9 cellular contexts compared by ENCODE assay signal in genomic region chr10:100826661-100826982, GRCh38.
DNase-seq lines count a peak whose midpoint lies in the region; TF ChIP-seq lines count a peak whose summit lies in the region.
"Had no signal": no experiment of that assay in that cellular context is flagged by ENCODE, and none has a peak within 500 bp of the region (broad histone marks: within the 10 kb centered on the region; RNA-seq: fewer than 3 reads in every experiment).

No MANE protein-coding gene starts in this region.

- TF ChIP-seq CTCF in BE2C (IDR thresholded peaks at IDR 0.05; ENCODE audit: low read depth, low read length) (no peak), MM.1S (IDR thresholded peaks at IDR 0.05; ENCODE audit: low read length) (no peak), esophagus muscularis mucosa (IDR thresholded peaks at IDR 0.05) (no peak), nephron progenitor cell (IDR thresholded peaks at IDR 0.05) (no peak)

- H3K4me1 ChIP-seq in BE2C (no peaks in the 10 kb centered on the region), MM.1S (ENCODE audit: low read length) (0 out of 2 replicates have a peak, but pooled peaks cover 8% of the 10 kb centered on the region), esophagus muscularis mucosa (peaks cover 32 to 45% (median 43%) of the 10 kb centered on the region in 4 donors)

- peak overlapping the region; percentile 96 for H3K4me2 ChIP-seq in MM.1S (ENCODE audit: low read depth, low read length)

- peak overlapping the region; percentile 59 for H2AFZ ChIP-seq in MM.1S (ENCODE audit: low read length)

- no peak for TF ChIP-seq POLR2A in esophagus muscularis mucosa (IDR thresholded peaks at IDR 0.05; ENCODE audit: low read depth)

- H3K36me3 ChIP-seq in BE2C (no peaks in the 10 kb centered on the region), MM.1S (replicated peaks; ENCODE audit: insufficient read depth, low read length) (no peaks in the 10 kb centered on the region), esophagus muscularis mucosa (no peaks in the 10 kb centered on the region)

- WGBS in esophagus muscularis mucosa, result 0% methylated on average over 1 of the region's 41 CpGs

- H3K4me3 Mint-ChIP-seq in nephron progenitor cell, result peak overlapping the region; percentile 69

- DNase-seq in BE2C (no peak), MM.1S (no peak), esophagus muscularis mucosa (ENCODE audit: extremely low spot score) (no peak), nephron progenitor cell (no peak), DMS 273 treated with DMSO at 0.1 percent for 48 hours (lab: John Stamatoyannopoulos, UW) (no peak), NCI-H187 treated with DMSO at 0.1 percent for 48 hours (lab: John Stamatoyannopoulos, UW) (no peak), DMS53 treated with DMSO at 0.1 percent for 48 hours (lab: John Stamatoyannopoulos, UW; ENCODE audit: unreplicated experiment) (no peak), NCI-H2107 treated with DMSO at 0.1 percent for 48 hours (lab: John Stamatoyannopoulos, UW; ENCODE audit: unreplicated experiment) (no peak)
- DNase-seq: DMS153 had no signal

- H3K27ac Mint-ChIP-seq in nephron progenitor cell, result no peak overlapping the region

- peak overlapping the region; percentile 44 for H3K4me3 ChIP-seq in BE2C (ENCODE audit: low read depth, low read length)
- peak overlapping the region; percentile 60 for H3K4me3 ChIP-seq in MM.1S (ENCODE audit: low read length)
- H3K4me3 ChIP-seq in esophagus muscularis mucosa, result peak overlapping the region; percentile 45 to 58 (median 51)

- H3K9me2 ChIP-seq in MM.1S (replicated peaks; ENCODE audit: insufficient read depth, low read length), result no peaks in the 10 kb centered on the region

- peaks cover 24% of the 10 kb centered on the region for H3K36me3 Mint-ChIP-seq in nephron progenitor cell (ENCODE audit: low read depth)

- H3K27me3 ChIP-seq in BE2C (peaks cover 86% of the 10 kb centered on the region), MM.1S (replicated peaks; ENCODE audit: insufficient read depth, low read length) (peaks cover 88% of the 10 kb centered on the region), esophagus muscularis mucosa (peaks cover 5 to 99% (median 67%) of the 10 kb centered on the region in 4 donors)

- no peaks in the 10 kb centered on the region for H3K9me3 Mint-ChIP-seq in nephron progenitor cell

- H3K9ac ChIP-seq in MM.1S (ENCODE audit: low read length), result no peak overlapping the region

- no peaks in the 10 kb centered on the region for H3F3A ChIP-seq in MM.1S (ENCODE audit: insufficient read depth, low read length)

- H3K4me1 Mint-ChIP-seq in nephron progenitor cell, result peaks cover 77% of the 10 kb centered on the region

- H3K27ac ChIP-seq in MM.1S (ENCODE audit: low read length) (no peak overlapping the region), esophagus muscularis mucosa (replicated peaks in 1 of 4) (no peak overlapping the region)

- H3K9me3 ChIP-seq in BE2C (no peaks in the 10 kb centered on the region), MM.1S (replicated peaks; ENCODE audit: insufficient read depth, low read length) (no peaks in the 10 kb centered on the region), esophagus muscularis mucosa (no peaks in the 10 kb centered on the region)

- peaks cover 47% of the 10 kb centered on the region for H3K27me3 Mint-ChIP-seq in nephron progenitor cell (ENCODE audit: low read depth, poor library complexity)

- no peaks in the 10 kb centered on the region for H3K79me2 ChIP-seq in MM.1S (ENCODE audit: low read length)

- H4K20me1 ChIP-seq in MM.1S (ENCODE audit: insufficient read depth, low read length), result no peaks in the 10 kb centered on the region

- no peak for TF ChIP-seq EP300 in esophagus muscularis mucosa (IDR thresholded peaks at IDR 0.05)

- intact Hi-C loops in esophagus muscularis mucosa (cut with DNase I), result no loop called here
